In the genomic region with DNA sequence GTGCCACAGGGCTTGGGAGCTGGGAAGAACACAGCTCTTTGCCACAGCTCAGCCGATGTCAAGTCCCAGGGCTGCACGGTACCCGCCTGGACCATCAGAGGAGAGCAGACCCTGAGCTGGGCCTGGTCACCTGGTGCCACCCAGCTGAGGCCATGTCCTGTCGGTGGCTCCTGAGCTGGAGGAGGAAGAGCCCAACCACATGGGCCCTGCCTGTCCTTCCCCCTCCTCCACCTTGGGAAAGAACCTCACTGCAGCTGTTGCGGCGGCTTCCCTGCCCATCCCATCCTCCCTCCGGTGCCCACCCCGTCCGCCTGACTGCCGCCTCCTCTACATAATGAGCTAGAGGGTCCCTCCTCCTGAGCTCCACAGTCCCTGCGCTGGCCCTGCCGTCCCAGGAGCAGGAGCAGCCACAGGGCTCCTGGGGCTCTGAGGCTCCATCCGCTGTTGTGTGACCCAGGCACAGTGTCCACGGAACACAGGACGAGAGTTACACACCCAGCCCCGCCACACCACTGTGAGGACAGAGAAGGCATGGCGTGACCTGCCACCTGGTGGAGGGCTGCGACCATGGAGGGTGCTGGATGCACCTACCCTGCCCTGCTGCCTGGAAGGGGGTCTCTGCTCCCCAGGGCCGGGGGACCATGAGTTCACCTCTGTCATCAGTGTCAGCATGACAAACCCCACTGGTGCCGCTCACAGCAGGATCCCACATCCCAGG, we compare ENCODE assay signal across 2 cellular contexts.
A peak's percentile ranks its signal among the peaks of the same experiment; 100 is the strongest.
TF ChIP-seq lines count a peak whose summit lies in the region.

No MANE protein-coding gene starts in this region.

TF ChIP-seq in HEK293T, 16 proteins besides CTCF, POLR2A, EP300 and RAD21:
- no peak for TF ChIP-seq L3MBTL2 (conservative IDR thresholded peaks at IDR 0.05)
- no peak for TF ChIP-seq LEF1 (IDR thresholded peaks at IDR 0.05; ENCODE audit: borderline replicate concordance)
- no peak for TF ChIP-seq SP1 (IDR thresholded peaks at IDR 0.05)
- no peak for TF ChIP-seq ELF4 (IDR thresholded peaks at IDR 0.05)
- no peak for TF ChIP-seq SUZ12 (IDR thresholded peaks at IDR 0.05)
- TF ChIP-seq CTBP1 (IDR thresholded peaks at IDR 0.05; ENCODE audit: borderline replicate concordance), result no peak
- TF ChIP-seq HDGF (IDR thresholded peaks at IDR 0.05; ENCODE audit: borderline replicate concordance), result no peak
- no peak for TF ChIP-seq TARDBP (IDR thresholded peaks at IDR 0.05)
- TF ChIP-seq FOXM1 (IDR thresholded peaks at IDR 0.05; ENCODE audit: borderline replicate concordance), result no peak
- no peak for TF ChIP-seq ZNF384 (IDR thresholded peaks at IDR 0.05)
- TF ChIP-seq NFRKB (IDR thresholded peaks at IDR 0.05), result no peak
- TF ChIP-seq ARNT (IDR thresholded peaks at IDR 0.05), result no peak
- TF ChIP-seq FOXK2 (IDR thresholded peaks at IDR 0.05), result no peak

TF ChIP-seq in H1, 55 proteins besides CTCF, POLR2A, EP300 and RAD21:
- TF ChIP-seq MAFK (IDR thresholded peaks at IDR 0.05; ENCODE audit: low read depth, low read length) (no peak), GABPA (IDR thresholded peaks at IDR 0.05; ENCODE audit: borderline replicate concordance, insufficient read depth, low read length) (peak; percentile 59; the same call in 1 of the 2 replicates), POLR2AphosphoS5 (IDR thresholded peaks at IDR 0.05; ENCODE audit: low read depth, low read length) (peak; percentile 59; the same call in 1 of the 2 replicates)
TF ChIP-seq in H1: peak in this region for 2.
